In the genomic region with DNA sequence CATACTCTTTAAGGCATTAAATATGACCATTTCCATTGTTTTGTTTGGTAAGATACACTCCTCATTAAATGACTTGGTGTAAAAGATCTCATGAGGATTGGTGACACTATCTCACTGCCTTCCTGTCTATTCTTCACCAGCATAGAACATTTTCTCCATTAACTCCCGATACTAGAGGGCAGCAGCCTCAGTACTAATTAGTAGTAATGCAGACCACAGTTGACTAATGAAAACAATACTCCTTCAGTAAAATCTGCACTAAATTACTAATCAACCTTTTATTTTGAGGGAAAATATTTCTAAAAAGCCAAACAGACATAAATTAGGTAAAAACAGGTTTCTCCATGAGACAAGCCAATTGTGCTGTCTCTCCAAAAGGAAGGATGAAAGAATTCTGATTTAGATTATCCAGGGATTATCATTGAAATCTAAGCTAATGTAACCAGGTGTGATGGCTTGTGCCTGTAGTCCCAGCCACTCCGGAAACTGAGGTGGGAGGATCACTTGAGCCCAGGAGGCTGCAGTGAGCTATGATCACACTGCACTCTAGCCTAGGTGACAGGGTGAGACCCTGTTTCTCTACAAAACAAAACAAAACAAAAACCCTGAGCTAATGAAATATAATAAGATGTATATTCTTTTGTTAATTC, we compare ENCODE assay signal across 8 cellular contexts. TPM values are rescaled to one million over a fixed set of nuclear protein-coding genes. Genes with fewer than 3 reads are reported as not detected.
A peak's percentile ranks its signal among the peaks of the same experiment; 100 is the strongest.
DNase-seq lines count a peak whose midpoint lies in the region; ATAC-seq, FAIRE-seq and TF ChIP-seq lines count a peak whose summit lies in the region.

No MANE protein-coding gene starts in this region.

- peaks cover 2% of the 10 kb centered on the region; the same call in 1 of the 2 replicates for H3K4me1 ChIP-seq in IMR-90 (ENCODE audit: control insufficient read depth, insufficient read depth, low read length)
- H3K4me1 ChIP-seq in gastroesophageal sphincter = no peaks in the 10 kb centered on the region
- H3K4me1 ChIP-seq in pancreas = peaks cover 0 to 2% (median 0%) of the 10 kb centered on the region in 3 donors

- H3K56ac ChIP-seq in IMR-90 (ENCODE audit: extremely low read depth, insufficient read depth, low read length) = no peak overlapping the region

- no peak overlapping the region for H2AFZ ChIP-seq in IMR-90 (replicated peaks; ENCODE audit: low read length, poor library complexity)

- H3K27me3 ChIP-seq in IMR-90 (ENCODE audit: control insufficient read depth, insufficient read depth, low read length) = no peaks in the 10 kb centered on the region
- no peaks in the 10 kb centered on the region for H3K27me3 ChIP-seq in gastroesophageal sphincter
- H3K27me3 ChIP-seq in pancreas = no peaks in the 10 kb centered on the region

- TF ChIP-seq EP300 in gastroesophageal sphincter (IDR thresholded peaks at IDR 0.05) = no peak

- in situ Hi-C loops in IMR-90 (cut with MboI; ENCODE audit: low sequenced_read_pairs) = no loop called here

- ATAC-seq in IMR-90 (ENCODE audit: low read depth) = peak; percentile 74
- peak; percentile 62 for ATAC-seq in gastroesophageal sphincter
- ATAC-seq in pancreas = peak; percentile 74 to 99 (median 83)
- no peak for ATAC-seq in GM21528 (IDR thresholded peaks at IDR 0.05; ENCODE audit: low FRiP score, unreplicated experiment)

- no peak overlapping the region for H4K91ac ChIP-seq in IMR-90 (ENCODE audit: insufficient read depth, low read depth, low read length)

- H4K20me1 ChIP-seq in IMR-90 (ENCODE audit: insufficient read depth, low read length) = no peaks in the 10 kb centered on the region

- peak; percentile 90 for FAIRE-seq in pancreas (lab: Jason Lieb, UNC)

- TF ChIP-seq CTCF in IMR-90 (conservative IDR thresholded peaks at IDR 0.05; ENCODE audit: low read depth, low read length) (peak; percentile 73), gastroesophageal sphincter (IDR thresholded peaks at IDR 0.05) (peak; percentile 67 to 74 (median 71)), pancreas (IDR thresholded peaks at IDR 0.05) (peak; percentile 23 to 65 (median 46))

- POLR2A ChIA-PET in IMR-90 (lab: Charles Lee; ENCODE audit: unreplicated experiment) = no interaction called here

- no peak overlapping the region for H3K4me2 ChIP-seq in IMR-90 (ENCODE audit: low read depth, low read length)

- dilution Hi-C loops in IMR-90 (cut with HindIII; ENCODE audit: low sequenced_read_pairs, unreplicated experiment) = no loop called here

- no peaks in the 10 kb centered on the region for H3K9me1 ChIP-seq in IMR-90 (ENCODE audit: insufficient read depth, low read length)

- no peak overlapping the region for H2AK9ac ChIP-seq in IMR-90 (replicated peaks; ENCODE audit: low read depth, low read length, poor library complexity)

- intact Hi-C loops in IMR-90 (cut with micrococcal nuclease) = loop anchor here (1.0 to 2.0 kb wide), 2 partner anchors 60 to 132 kb away; no protein-coding TSS in a partner anchor
- intact Hi-C loops in pancreas (cut with DNase I) = no loop called here

- H2BK20ac ChIP-seq in IMR-90 (ENCODE audit: low read depth, low read length) = no peak overlapping the region

- DNase-seq in DMS79 (lab: John Stamatoyannopoulos, UW) = peak; percentile 37
- DNase-seq in IMR-90 = peak; percentile 55
- peak; percentile 74 for DNase-seq in RKO (ENCODE audit: low spot score)
- DNase-seq in activated T-helper 9 cell treated with anti-CD3 and anti-CD28 coated beads, Interleukin-2, amount 50 U/mL, for 16 hours (ENCODE audit: low read depth) = peak; percentile 30
- peak in 3 of 6 donors; percentile 47 to 61 (median 57) for DNase-seq in pancreas
- no peak for DNase-seq in GF-D8 (lab: John Stamatoyannopoulos, UW)

- no peak overlapping the region for H2BK120ac ChIP-seq in IMR-90 (ENCODE audit: low read depth, low read length)

- no peak overlapping the region for H4K5ac ChIP-seq in IMR-90 (ENCODE audit: low read depth, low read length)

- BruUV-seq in IMR-90 (replicated peaks; lab: Mats Ljungman, UMichigan) = no TSS peak

- TF ChIP-seq RAD21 in IMR-90 (IDR thresholded peaks at IDR 0.05; ENCODE audit: low read length) = peak; percentile 70

- H3K79me1 ChIP-seq in IMR-90 (ENCODE audit: low read depth in 1 of 2, low read length in 2 of 2) = peaks cover 0 to 2% of the 10 kb centered on the region in 2 experiments; a peak in 1 of 4 replicates

- no peak overlapping the region for H3K18ac ChIP-seq in IMR-90 (ENCODE audit: low read depth, low read length)

- no CpG with 5 or more reads among the region's 2 CpGs for WGBS in IMR-90 (ENCODE audit: extremely low coverage in 2 of 2, insufficient read length in 1 of 2), 2 experiments
- 0% methylated on average over 2 of the region's 2 CpGs for WGBS in gastroesophageal sphincter (ENCODE audit: low coverage in 1 of 2), 2 donors
- 0 to 2% methylated on average over 2 of the region's 2 CpGs for WGBS in pancreas, 2 donors

- no peak overlapping the region for H3K27ac ChIP-seq in IMR-90 (ENCODE audit: insufficient read depth, low read length)
- H3K27ac ChIP-seq in gastroesophageal sphincter = no peak overlapping the region
- H3K27ac ChIP-seq in pancreas = no peak overlapping the region

- no peak overlapping the region for H3K14ac ChIP-seq in IMR-90 (replicated peaks; ENCODE audit: low read depth, low read length)

- no peak overlapping the region for H2BK15ac ChIP-seq in IMR-90 (ENCODE audit: low read depth, low read length)

- no peak overlapping the region for H2AK5ac ChIP-seq in IMR-90 (ENCODE audit: low read depth, low read length)

- TF ChIP-seq POLR2A in IMR-90 (IDR thresholded peaks at IDR 0.05; ENCODE audit: low read depth, low read length) = no peak
- TF ChIP-seq POLR2A in gastroesophageal sphincter (IDR thresholded peaks at IDR 0.05) = no peak

- CTCF ChIA-PET in IMR-90 (lab: Yijun Ruan, JAX) = interaction anchor here (0.6 to 1.5 kb wide), 11 partner anchors 8 to 204 kb away, joined by 3 to 7 read pairs (median 4); no protein-coding TSS in a partner anchor

- no peaks in the 10 kb centered on the region for H3K36me3 ChIP-seq in IMR-90 (ENCODE audit: control insufficient read depth, insufficient read depth, low read length)
- H3K36me3 ChIP-seq in gastroesophageal sphincter = no peaks in the 10 kb centered on the region
- H3K36me3 ChIP-seq in pancreas = no peaks in the 10 kb centered on the region

- H4K8ac ChIP-seq in IMR-90 (ENCODE audit: low read depth in 2 of 2, low read length in 2 of 2) = 0 out of 4 replicates have a peak overlapping the region, but pooled peaks of 1 of the 2 experiments have one; percentile 32

- H2BK5ac ChIP-seq in IMR-90 (ENCODE audit: low read depth, low read length, poor library complexity, severe bottlenecking) = no peak overlapping the region

- 0 out of 2 replicates have a peak overlapping the region, but pooled peaks have one; percentile 37 for H3K9ac ChIP-seq in IMR-90 (ENCODE audit: low read depth, low read length)

- H3K23ac ChIP-seq in IMR-90 (ENCODE audit: low read depth, low read length) = no peak overlapping the region

- H3K4ac ChIP-seq in IMR-90 (ENCODE audit: low read depth, low read length) = no peak overlapping the region

- H3K9me3 ChIP-seq in IMR-90 (ENCODE audit: control insufficient read depth, insufficient read depth, low read length) (no peaks in the 10 kb centered on the region), gastroesophageal sphincter (no peaks in the 10 kb centered on the region), pancreas (no peaks in the 10 kb centered on the region)

- H3K4me3 ChIP-seq in IMR-90 (ENCODE audit: insufficient read depth, low read depth, low read length) (no peak overlapping the region), gastroesophageal sphincter (no peak overlapping the region), pancreas (no peak overlapping the region)

TF ChIP-seq in IMR-90, 13 proteins besides CTCF, POLR2A, EP300 and RAD21:
- TF ChIP-seq, protein P1, sequence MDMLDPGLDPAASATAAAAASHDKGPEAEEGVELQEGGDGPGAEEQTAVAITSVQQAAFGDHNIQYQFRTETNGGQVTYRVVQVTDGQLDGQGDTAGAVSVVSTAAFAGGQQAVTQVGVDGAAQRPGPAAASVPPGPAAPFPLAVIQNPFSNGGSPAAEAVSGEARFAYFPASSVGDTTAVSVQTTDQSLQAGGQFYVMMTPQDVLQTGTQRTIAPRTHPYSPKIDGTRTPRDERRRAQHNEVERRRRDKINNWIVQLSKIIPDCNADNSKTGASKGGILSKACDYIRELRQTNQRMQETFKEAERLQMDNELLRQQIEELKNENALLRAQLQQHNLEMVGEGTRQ (IDR thresholded peaks at IDR 0.05; ENCODE audit: low read depth, low read length) = no peak
- TF ChIP-seq FOS (IDR thresholded peaks at IDR 0.05; ENCODE audit: low read depth, low read length) = no peak
- no peak for TF ChIP-seq MAZ (IDR thresholded peaks at IDR 0.05; ENCODE audit: borderline replicate concordance, low read depth, low read length)
- TF ChIP-seq SMC3 (IDR thresholded peaks at IDR 0.05; ENCODE audit: low read depth, low read length) = peak; percentile 74
- TF ChIP-seq BHLHE40 (IDR thresholded peaks at IDR 0.05; ENCODE audit: low read depth, low read length) = no peak
- no peak for TF ChIP-seq CEBPB (IDR thresholded peaks at IDR 0.05; ENCODE audit: low read depth, low read length)
- no peak for TF ChIP-seq MXI1 (IDR thresholded peaks at IDR 0.05; ENCODE audit: borderline replicate concordance, low read depth, low read length)
- no peak for TF ChIP-seq RCOR1 (IDR thresholded peaks at IDR 0.05; ENCODE audit: insufficient replicate concordance, low read length)

RNA-seq across cellular contexts. Expression of a gene that starts 9.4 kb away (rescaled TPM):
- total RNA-seq in IMR-90 (2012; rRNA removed) = 1.8 and 2.8 TPM in 2 replicates
- polyA plus RNA-seq in IMR-90 (2012; rRNA removed) = 0.62 and 0.72 TPM in 2 replicates
- 0.12 and 0.14 TPM in 2 replicates for polyA plus RNA-seq in IMR-90 (2012; cell fraction: cytosol; rRNA removed)
- 0.83 and 1.0 TPM in 2 replicates for polyA plus RNA-seq in IMR-90 (2012; cell fraction: nucleus; rRNA removed; ENCODE audit: low replicate concordance)
- total RNA-seq in gastroesophageal sphincter = 1 to 10 TPM; 1.2 to 7.8 (median 4.9) TPM
- 1 to 10 TPM; 2.2 to 9.5 (median 4.2) TPM for total RNA-seq in pancreas
- polyA plus RNA-seq in pancreas = 1 to 10 TPM in 1 of 2 donors, under 1 TPM in 1; 0.96 to 1.9 TPM
